Comparison of ENCODE assay signal across 15 cellular contexts in genomic region chr11:11937433-11937832, GRCh38.
"Had no signal": no experiment of that assay in that cellular context is flagged by ENCODE, and none has a peak within 500 bp of the region (broad histone marks: within the 10 kb centered on the region; RNA-seq: fewer than 3 reads in every experiment).

No MANE protein-coding gene starts in this region.

- H3K4me1 Mint-ChIP-seq: nephron had no signal

- H3K4me1 ChIP-seq: psoas muscle, spleen, suprapubic skin had no signal

- H3K27me3 Mint-ChIP-seq: activated CD8-positive, alpha-beta T cell treated with anti-CD3 and anti-CD28 coated beads for 36 hours; stimulated activated naive CD8-positive, alpha-beta T cell treated with anti-CD3 and anti-CD28 coated beads, Interleukin-15, Interleukin-2, amounts not matched to agents 100 ng/mL and 50 ng/mL, for 24 hours had no signal

- H3K9me3 Mint-ChIP-seq: activated CD8-positive, alpha-beta T cell treated with anti-CD3 and anti-CD28 coated beads for 36 hours; nephron; stimulated activated naive CD8-positive, alpha-beta T cell treated with anti-CD3 and anti-CD28 coated beads, Interleukin-15, Interleukin-2, amounts not matched to agents 100 ng/mL and 50 ng/mL, for 24 hours; WTC11 had no signal

- DNase-seq: activated CD4-positive, alpha-beta T cell treated with anti-CD3 and anti-CD28 coated beads for 48 hours; activated CD8-positive, alpha-beta T cell treated with anti-CD3 and anti-CD28 coated beads for 36 hours; activated naive CD4-positive, alpha-beta T cell; erythroblast; hypothalamus; kidney glomerular epithelial cell; left ventricle myocardium superior; psoas muscle; spleen; trophoblast cell had no signal

- H3K27ac Mint-ChIP-seq: activated CD8-positive, alpha-beta T cell treated with anti-CD3 and anti-CD28 coated beads for 36 hours; nephron; stimulated activated naive CD8-positive, alpha-beta T cell treated with anti-CD3 and anti-CD28 coated beads, Interleukin-15, Interleukin-2, amounts not matched to agents 100 ng/mL and 50 ng/mL, for 24 hours; WTC11 had no signal

- H3K4me3 Mint-ChIP-seq: activated CD8-positive, alpha-beta T cell treated with anti-CD3 and anti-CD28 coated beads for 36 hours; nephron; stimulated activated naive CD8-positive, alpha-beta T cell treated with anti-CD3 and anti-CD28 coated beads, Interleukin-15, Interleukin-2, amounts not matched to agents 100 ng/mL and 50 ng/mL, for 24 hours; WTC11 had no signal

- H3K4me3 ChIP-seq: cardiac muscle cell, psoas muscle, spleen, suprapubic skin had no signal

- H3K9me3 ChIP-seq: psoas muscle, spleen, suprapubic skin had no signal

- H3K27me3 ChIP-seq: cardiac muscle cell, spleen, suprapubic skin had no signal

- H3K27ac ChIP-seq: cardiac muscle cell, psoas muscle, spleen, suprapubic skin had no signal
